8 cellular contexts compared by ENCODE assay signal in genomic region chr11:100632970-100633452, GRCh38. TPM values are rescaled to one million over a fixed set of nuclear protein-coding genes. Genes with fewer than 3 reads are reported as not detected.
DNase-seq lines count a peak whose midpoint lies in the region; ATAC-seq, FAIRE-seq and TF ChIP-seq lines count a peak whose summit lies in the region.

No MANE protein-coding gene starts in this region.

- CTCF ChIA-PET in endothelial cell of umbilical vein (lab: Charles Lee), result interaction anchor here (1.0 to 1.1 kb wide), 4 partner anchors 8 to 1375 kb away, joined by 3 to 4 read pairs (median 3); no protein-coding TSS in a partner anchor

- DNase-seq in Ammon's horn (ENCODE audit: low spot score) (peak; percentile 25), NCI-H345 treated with DMSO at 0.1 percent for 48 hours (lab: John Stamatoyannopoulos, UW; ENCODE audit: unreplicated experiment) (peak; percentile 37), endothelial cell of umbilical vein (ENCODE audit: low read depth, low spot score) (peak; percentile 65), myocyte (ENCODE audit: low read depth) (peak; percentile 65), retina (no peak), KG1 (lab: John Stamatoyannopoulos, UW) (no peak), middle frontal gyrus (ENCODE audit: extremely low spot score, low spot score) (no peak)

- dilution Hi-C loops in endothelial cell of umbilical vein (cut with MboI; ENCODE audit: extremely low pct_ligation_motif_present, low sequenced_read_pairs), result no loop called here

- no peak overlapping the region for H3K27ac ChIP-seq in endothelial cell of umbilical vein (ENCODE audit: insufficient read depth, low read depth, low read length)

- no peaks in the 10 kb centered on the region for H4K20me1 ChIP-seq in endothelial cell of umbilical vein (replicated peaks; ENCODE audit: control insufficient read depth, extremely low read depth, insufficient read depth, low read length)

- intact Hi-C loops in endothelial cell of umbilical vein (cut with micrococcal nuclease), result no loop called here

- H3K36me3 ChIP-seq in endothelial cell of umbilical vein (ENCODE audit: control insufficient read depth in 2 of 2, extremely low read depth in 1 of 2, insufficient read depth in 2 of 2, low read length in 2 of 2), result no peaks in the 10 kb centered on the region

- no peak for TF ChIP-seq CTCF in endothelial cell of umbilical vein (IDR thresholded peaks at IDR 0.05; ENCODE audit: extremely low read depth in 1 of 2, insufficient read depth in 1 of 2, low read depth in 1 of 2, low read length in 2 of 2)

- H3K27me3 ChIP-seq in endothelial cell of umbilical vein (ENCODE audit: control insufficient read depth in 2 of 2, insufficient read depth in 2 of 2, low read length in 2 of 2), result no peaks in the 10 kb centered on the region

- peaks cover 9% of the 10 kb centered on the region for H3K4me1 ChIP-seq in endothelial cell of umbilical vein (ENCODE audit: control insufficient read depth, extremely low read depth, insufficient read depth, low read length)

- TF ChIP-seq POLR2A in endothelial cell of umbilical vein (IDR thresholded peaks at IDR 0.05; ENCODE audit: low read depth, low read length), result no peak

- H3K4me2 ChIP-seq in endothelial cell of umbilical vein (ENCODE audit: insufficient read depth, low read length), result peak overlapping the region; percentile 65

- H2AFZ ChIP-seq in endothelial cell of umbilical vein (ENCODE audit: low read depth, low read length), result peak overlapping the region; percentile 86

- H3K9ac ChIP-seq in endothelial cell of umbilical vein (replicated peaks; ENCODE audit: extremely low read depth, insufficient read depth, low read length), result no peak overlapping the region

- no peaks in the 10 kb centered on the region for H3K79me2 ChIP-seq in endothelial cell of umbilical vein (ENCODE audit: control insufficient read depth, insufficient read depth, low read length)

- no peak for FAIRE-seq in endothelial cell of umbilical vein (lab: Jason Lieb, UNC)

- no peak for ATAC-seq in GM19023 (IDR thresholded peaks at IDR 0.05; ENCODE audit: unreplicated experiment)

- no peak overlapping the region for H3K4me3 ChIP-seq in endothelial cell of umbilical vein (replicated peaks in 1 of 3; ENCODE audit: insufficient read depth in 1 of 3, low read depth in 1 of 3, low read length in 3 of 3)

- H3K9me1 ChIP-seq in endothelial cell of umbilical vein (replicated peaks; ENCODE audit: control insufficient read depth, extremely low read depth, insufficient read depth, low read length), result no peaks in the 10 kb centered on the region

- H3K9me3 ChIP-seq in endothelial cell of umbilical vein (replicated peaks; ENCODE audit: control insufficient read depth, insufficient read depth, low read length), result no peaks in the 10 kb centered on the region

- no TSS peak for BruUV-seq in endothelial cell of umbilical vein (replicated peaks; lab: Mats Ljungman, UMichigan)

- POLR2A ChIA-PET in endothelial cell of umbilical vein (lab: Charles Lee), result no interaction called here

TF ChIP-seq in endothelial cell of umbilical vein, 7 proteins besides CTCF, POLR2A, EP300 and RAD21:
- TF ChIP-seq FOS (IDR thresholded peaks at IDR 0.05; ENCODE audit: borderline replicate concordance, insufficient read depth, low read length) (no peak), GATA2 (IDR thresholded peaks at IDR 0.05; ENCODE audit: insufficient read depth, insufficient read length, low read depth, low read length) (no peak), MAX (IDR thresholded peaks at IDR 0.05; ENCODE audit: insufficient read depth, insufficient read length) (no peak), MYC (IDR thresholded peaks at IDR 0.05; ENCODE audit: low read depth, low read length) (no peak), EZH2 (IDR thresholded peaks at IDR 0.05; ENCODE audit: borderline replicate concordance, low read depth, low read length, severe bottlenecking) (no peak), JUN (IDR thresholded peaks at IDR 0.05; ENCODE audit: borderline replicate concordance, insufficient read depth, insufficient read length, low read depth) (no peak), POLR2AphosphoS5 (IDR thresholded peaks at IDR 0.05; ENCODE audit: insufficient read depth, low read depth, low read length) (no peak)

RNA-seq across cellular contexts. Expression of gene ARHGAP42, which starts 54.1 kb away (rescaled TPM):
- total RNA-seq in endothelial cell of umbilical vein (2.4 and 6.6 TPM in 2 replicates), myocyte (21.2 and 26.2 TPM in 2 replicates)
- 1.8 TPM in 2 replicates for polyA plus RNA-seq in endothelial cell of umbilical vein
- 1.8 and 1.9 TPM in 2 replicates for polyA plus RNA-seq in endothelial cell of umbilical vein (2011; cell fraction: cytosol; rRNA removed)
- polyA plus RNA-seq in endothelial cell of umbilical vein (2011; cell fraction: nucleus; rRNA removed), result 5.4 and 6.3 TPM in 2 replicates
- polyA plus RNA-seq in endothelial cell of umbilical vein (2012), result 2.8 and 3.6 TPM in 2 replicates
- polyA minus RNA-seq in endothelial cell of umbilical vein, result 4.1 and 8.5 TPM in 2 replicates
- polyA minus RNA-seq in endothelial cell of umbilical vein (2011; cell fraction: cytosol; rRNA and poly(A)+ RNA removed), result 4.4 TPM
- 11.3 and 13.6 TPM in 2 replicates for polyA minus RNA-seq in endothelial cell of umbilical vein (2011; cell fraction: nucleus; rRNA and poly(A)+ RNA removed)
- 4.6 TPM for polyA plus RNA-seq in myocyte (2012)

Comparison
In these comparisons a context has a peak if more than half of its experiments do, and no peak if none do; other contexts are left out.
1. DNase-seq: peak in Ammon's horn (single experiment), NCI-H345 treated with DMSO at 0.1 percent for 48 hours (single experiment), endothelial cell of umbilical vein (single experiment) and myocyte (single experiment); none in retina (single experiment), KG1 (single experiment) and middle frontal gyrus (single experiment).